Comparison of ENCODE assay signal across 24 cellular contexts in genomic region chr9:7783635-7784063, GRCh38.
"Had no signal": no experiment of that assay in that cellular context is flagged by ENCODE, and none has a peak within 500 bp of the region (broad histone marks: within the 10 kb centered on the region; RNA-seq: fewer than 3 reads in every experiment).

No MANE protein-coding gene starts in this region.

- H3K4me3 ChIP-seq: ascending aorta, body of pancreas, SJSA1 had no signal

- H3K27ac ChIP-seq: ascending aorta, body of pancreas, SJSA1 had no signal

- H3K27me3 ChIP-seq: ascending aorta, body of pancreas, SJSA1 had no signal

- H3K36me3 ChIP-seq: ascending aorta, SJSA1 had no signal

- H3K4me1 ChIP-seq: ascending aorta, body of pancreas, SJSA1 had no signal

- H3K9me3 ChIP-seq: ascending aorta, body of pancreas, SJSA1 had no signal

- DNase-seq: activated CD4-positive, alpha-beta T cell treated with anti-CD3 and anti-CD28 coated beads for 4 hours; activated CD8-positive, alpha-beta memory T cell treated with anti-CD3 and anti-CD28 coated beads, Interleukin-2, amount 50 U/mL, for 48 hours; activated CD8-positive, alpha-beta T cell treated with anti-CD3 and anti-CD28 coated beads, Interleukin-2, amount 10 ng/mL, durations not matched to agents 7 days and 5 days; activated effector memory CD4-positive, alpha-beta T cell treated with Interleukin-2 at 50 U/mL for 16 hours; activated naive CD4-positive, alpha-beta T cell; activated T-cell treated with anti-CD3 and anti-CD28 coated beads, Interleukin-2, amount 50 U/mL, for 1 hour; body of pancreas; MM.1S; NCI-H1105; NCI-H1436; NCI-H1694 treated with DMSO at 0.1 percent for 48 hours; NCI-H2029 treated with DMSO at 0.1 percent for 48 hours; NCI-H446 treated with DMSO at 0.1 percent for 48 hours; NCI-H524 treated with DMSO at 0.1 percent for 48 hours; NCI-H748 treated with DMSO at 0.1 percent for 48 hours; NK-92 treated with Interleukin-12 subunit alpha and Interleukin-12 subunit beta, amount 100 ng/mL, for 24 hours; OCI-M1; RPMI8226; SW 1271 had no signal

- ATAC-seq: activated CD8-positive, alpha-beta T cell treated with anti-CD3 and anti-CD28 coated beads, Interleukin-2, amount 10 ng/mL, durations not matched to agents 7 days and 5 days; Panc1; Right ventricle myocardium inferior; SK-N-SH treated with all-trans-retinoic acid at 6 μM for 48 hours had no signal
